24 cellular contexts compared by ENCODE assay signal in the genomic region with DNA sequence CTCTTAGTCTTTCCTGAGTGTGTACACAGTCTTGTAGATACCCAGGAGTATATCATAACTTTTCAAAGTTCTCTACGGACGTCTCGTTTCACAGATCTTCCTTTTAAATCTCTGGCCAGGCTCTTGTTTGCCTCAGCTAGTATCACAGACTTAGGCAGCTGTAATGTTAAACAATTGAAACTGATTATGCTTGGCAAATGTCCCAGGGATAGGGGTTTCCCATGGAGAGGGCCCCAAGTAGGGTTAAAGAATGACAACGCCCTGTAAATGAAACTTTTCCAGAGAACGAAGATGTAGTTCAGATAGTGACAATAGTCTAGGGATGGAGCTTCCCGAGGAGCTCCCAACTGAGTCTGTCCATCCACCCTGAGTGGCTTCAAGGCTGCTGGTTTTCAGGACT. TPM values are rescaled to one million over a fixed set of nuclear protein-coding genes. Genes with fewer than 3 reads are reported as not detected.
"Had no signal": no experiment of that assay in that cellular context is flagged by ENCODE, and none has a peak within 500 bp of the region (broad histone marks: within the 10 kb centered on the region; RNA-seq: fewer than 3 reads in every experiment).

No MANE protein-coding gene starts in this region.

- H3K27me3 ChIP-seq: neural progenitor cell had no signal

- H3K27me3 Mint-ChIP-seq: activated CD4-positive, alpha-beta T cell treated with anti-CD3 and anti-CD28 coated beads for 36 hours; activated naive CD8-positive, alpha-beta T cell; activated T-cell treated with anti-CD3 and anti-CD28 coated beads, Interleukin-2, amount 50 U/mL, for 24 hours; naive thymus-derived CD4-positive, alpha-beta T cell; stimulated activated naive CD8-positive, alpha-beta T cell treated with anti-CD3 and anti-CD28 coated beads, Interleukin-15, amount 100 ng/mL, for 72 hours had no signal

- H3K4me3 Mint-ChIP-seq: activated CD4-positive, alpha-beta memory T cell treated with anti-CD3 and anti-CD28 coated beads, Interleukin-2, amount 10 ng/mL, durations not matched to agents 7 days and 5 days; activated CD4-positive, alpha-beta T cell treated with anti-CD3 and anti-CD28 coated beads for 36 hours; activated naive CD8-positive, alpha-beta T cell; activated T-cell treated with anti-CD3 and anti-CD28 coated beads, Interleukin-2, amount 50 U/mL, for 24 hours; naive thymus-derived CD4-positive, alpha-beta T cell; neural progenitor cell; stimulated activated naive CD8-positive, alpha-beta T cell treated with anti-CD3 and anti-CD28 coated beads, Interleukin-15, amount 100 ng/mL, for 72 hours; WTC11 had no signal

- H3K4me2 ChIP-seq: neural progenitor cell had no signal

- DNase-seq: activated CD4-positive, alpha-beta memory T cell treated with anti-CD3 and anti-CD28 coated beads, Interleukin-2, amount 10 ng/mL, durations not matched to agents 7 days and 5 days; activated CD4-positive, alpha-beta T cell treated with anti-CD3 and anti-CD28 coated beads for 36 hours; activated effector memory CD4-positive, alpha-beta T cell treated with Interleukin-2 at 50 U/mL for 16 hours; activated T-cell treated with anti-CD3 and anti-CD28 coated beads, Interleukin-2, amount 50 U/mL, for 24 hours; amniotic stem cell; dorsolateral prefrontal cortex; gastrocnemius medialis; left ventricle myocardium inferior; mesendoderm; naive thymus-derived CD4-positive, alpha-beta T cell; right cardiac atrium; stimulated activated CD4-positive, alpha-beta T cell treated with anti-CD3 and anti-CD28 coated beads, Interleukin-2, amount 100 ng/mL, for 24 hours; stimulated activated naive CD8-positive, alpha-beta T cell treated with anti-CD3 and anti-CD28 coated beads, Interleukin-15, amount 100 ng/mL, for 72 hours; transverse colon had no signal

- H3K9ac ChIP-seq: neural progenitor cell had no signal

- H3K4me1 ChIP-seq: gastrocnemius medialis, neural progenitor cell, prostate gland, suprapubic skin, transverse colon, vagina had no signal

- H3K9me3 ChIP-seq: gastrocnemius medialis, prostate gland, transverse colon, vagina had no signal

- H3K27ac Mint-ChIP-seq: activated CD4-positive, alpha-beta memory T cell treated with anti-CD3 and anti-CD28 coated beads, Interleukin-2, amount 10 ng/mL, durations not matched to agents 7 days and 5 days; activated CD4-positive, alpha-beta T cell treated with anti-CD3 and anti-CD28 coated beads for 36 hours; activated naive CD8-positive, alpha-beta T cell; activated T-cell treated with anti-CD3 and anti-CD28 coated beads, Interleukin-2, amount 50 U/mL, for 24 hours; neural progenitor cell; stimulated activated naive CD8-positive, alpha-beta T cell treated with anti-CD3 and anti-CD28 coated beads, Interleukin-15, amount 100 ng/mL, for 72 hours; WTC11 had no signal

- H3K4me3 ChIP-seq: dorsolateral prefrontal cortex, gastrocnemius medialis, left ventricle myocardium inferior, neural progenitor cell, prostate gland, suprapubic skin, transverse colon, vagina had no signal

- H3K36me3 Mint-ChIP-seq: neural progenitor cell had no signal

- H3K36me3 ChIP-seq: gastrocnemius medialis, left ventricle myocardium inferior, neural progenitor cell, prostate gland, suprapubic skin, transverse colon, vagina had no signal

- ATAC-seq: naive thymus-derived CD4-positive, alpha-beta T cell; stimulated activated naive CD8-positive, alpha-beta T cell treated with anti-CD3 and anti-CD28 coated beads, Interleukin-15, amount 100 ng/mL, for 72 hours; WTC11 had no signal

- H2AFZ ChIP-seq: neural progenitor cell had no signal

- H3K27ac ChIP-seq: left ventricle myocardium inferior, neural progenitor cell, prostate gland, suprapubic skin, transverse colon, vagina had no signal

RNA-seq across cellular contexts. Expression of a gene that starts 9.2 kb away (rescaled TPM):
- total RNA-seq: cardiac septum, fibroblast of lung, gastrocnemius medialis, left ventricle myocardium inferior, osteoblast, skeletal muscle tissue, WTC11 had no signal
- polyA plus RNA-seq: fibroblast of lung; naive thymus-derived CD4-positive, alpha-beta T cell had no signal
